Comparison of ENCODE assay signal across 12 cellular contexts in the genomic region with DNA sequence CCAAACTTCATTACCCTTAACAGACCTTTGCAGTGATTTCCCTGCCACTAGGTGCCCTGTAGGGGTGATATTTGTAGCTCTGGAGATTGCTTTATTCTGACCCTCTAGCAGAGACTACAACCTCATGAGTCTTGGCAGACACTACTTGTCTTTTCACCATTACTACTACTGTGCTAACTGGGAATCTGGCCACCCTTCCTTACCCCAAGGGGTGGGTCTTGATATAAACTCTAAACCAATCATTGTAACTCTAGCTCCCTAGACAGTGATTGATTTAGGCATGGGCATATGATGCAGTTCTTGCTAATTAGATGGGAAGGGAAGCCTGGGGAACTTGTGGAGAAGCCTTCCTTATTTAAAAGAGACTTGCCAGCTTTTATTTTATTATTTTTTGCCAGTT. TPM values are rescaled to one million over a fixed set of nuclear protein-coding genes. Genes with fewer than 3 reads are reported as not detected.
DNase-seq lines count a peak whose midpoint lies in the region; ATAC-seq and TF ChIP-seq lines count a peak whose summit lies in the region.
"Had no signal": no experiment of that assay in that cellular context is flagged by ENCODE, and none has a peak within 500 bp of the region (broad histone marks: within the 10 kb centered on the region; RNA-seq: fewer than 3 reads in every experiment).

No MANE protein-coding gene starts in this region.

- H3K27ac Mint-ChIP-seq in activated CD4-positive, alpha-beta T cell treated with anti-CD3 and anti-CD28 coated beads for 36 hours, result peak overlapping the region; percentile 63
- H3K27ac Mint-ChIP-seq in brain, result peak overlapping the region in 3 of 5 experiments; percentile 41 to 85 (median 54)
- H3K27ac Mint-ChIP-seq in nephron, result peak overlapping the region; percentile 34 to 70 (median 55)

- no peaks in the 10 kb centered on the region for H3K27me3 Mint-ChIP-seq in activated CD4-positive, alpha-beta T cell treated with anti-CD3 and anti-CD28 coated beads for 36 hours
- H3K27me3 Mint-ChIP-seq in brain, result peaks cover 3% of the 10 kb centered on the region
- H3K27me3 Mint-ChIP-seq in nephron (ENCODE audit: low read depth), result no peaks in the 10 kb centered on the region

- no peak for DNase-seq in activated CD4-positive, alpha-beta T cell treated with anti-CD3 and anti-CD28 coated beads for 36 hours
- DNase-seq in activated CD4-positive, alpha-beta T cell treated with anti-CD3 and anti-CD28 coated beads for 4 hours, result no peak
- DNase-seq in M059J (ENCODE audit: low read depth) (peak; percentile 18), right lobe of liver (no peak), amniotic stem cell (lab: John Stamatoyannopoulos, UW) (no peak)
- DNase-seq: KG1, NCI-H187, upper lobe of left lung had no signal

- intact Hi-C loops in activated CD4-positive, alpha-beta T cell treated with anti-CD3 and anti-CD28 coated beads for 36 hours (cut with DNase I, micrococcal nuclease), result no loop called here
- intact Hi-C loops in right lobe of liver (cut with DNase I), result no loop called here

- POLR2A ChIA-PET in activated CD4-positive, alpha-beta T cell treated with anti-CD3 and anti-CD28 coated beads for 36 hours (lab: Charles Lee), result interaction anchor here (0.6 kb wide), 2 partner anchors 123 to 248 kb away, joined by 4 to 9 read pairs; no protein-coding TSS in a partner anchor

- H3K27ac ChIP-seq in right lobe of liver, result no peak overlapping the region
- H3K27ac ChIP-seq: upper lobe of left lung had no signal

- peaks cover 26% of the 10 kb centered on the region for H3K36me3 Mint-ChIP-seq in activated CD4-positive, alpha-beta T cell treated with anti-CD3 and anti-CD28 coated beads for 36 hours (ENCODE audit: low read depth)
- H3K36me3 Mint-ChIP-seq in brain, result peaks cover 18% of the 10 kb centered on the region
- peaks cover 11% of the 10 kb centered on the region for H3K36me3 Mint-ChIP-seq in nephron (ENCODE audit: low read depth)

- H3K9me3 Mint-ChIP-seq in activated CD4-positive, alpha-beta T cell treated with anti-CD3 and anti-CD28 coated beads for 36 hours (ENCODE audit: low read depth), result no peaks in the 10 kb centered on the region
- H3K9me3 Mint-ChIP-seq in brain, result no peaks in the 10 kb centered on the region
- H3K9me3 Mint-ChIP-seq in nephron, result no peaks in the 10 kb centered on the region

- no peak for TF ChIP-seq POLR2A in right lobe of liver (IDR thresholded peaks at IDR 0.05)

- H3K27me3 ChIP-seq in right lobe of liver, result no peaks in the 10 kb centered on the region
- H3K27me3 ChIP-seq: upper lobe of left lung had no signal

- peaks cover 0 to 40% (median 15%) of the 10 kb centered on the region in 4 donors for H3K4me1 ChIP-seq in right lobe of liver

- H3K36me3 ChIP-seq in right lobe of liver, result peaks cover 0 to 2% (median 0%) of the 10 kb centered on the region in 4 donors

- peaks cover 61% of the 10 kb centered on the region for H3K4me1 Mint-ChIP-seq in activated CD4-positive, alpha-beta T cell treated with anti-CD3 and anti-CD28 coated beads for 36 hours
- H3K4me1 Mint-ChIP-seq in brain (peaks cover 40% of the 10 kb centered on the region), nephron (peaks cover 31% of the 10 kb centered on the region)

- ATAC-seq in activated CD4-positive, alpha-beta T cell treated with anti-CD3 and anti-CD28 coated beads for 36 hours, result no peak
- no peak for ATAC-seq in right lobe of liver
- no peak for ATAC-seq in HG02588 (IDR thresholded peaks at IDR 0.05; ENCODE audit: unreplicated experiment)

- no peak overlapping the region for H3K4me3 Mint-ChIP-seq in activated CD4-positive, alpha-beta T cell treated with anti-CD3 and anti-CD28 coated beads for 36 hours
- H3K4me3 Mint-ChIP-seq in brain, result peak overlapping the region; percentile 35 to 83 (median 50)
- H3K4me3 Mint-ChIP-seq in nephron, result peak overlapping the region; percentile 55 to 99 (median 60)

- CTCF ChIA-PET in activated CD4-positive, alpha-beta T cell treated with anti-CD3 and anti-CD28 coated beads for 36 hours (lab: Charles Lee), result interaction anchor here (0.9 to 5.5 kb wide), 9 partner anchors 9 to 139 kb away, joined by 3 to 62 read pairs (median 5); partner anchors contain the start of gene TMEM39B

- TF ChIP-seq CTCF in brain (conservative IDR thresholded peaks at IDR 0.05), result no peak
- TF ChIP-seq CTCF in nephron (IDR thresholded peaks at IDR 0.05; ENCODE audit: unreplicated experiment in 3 of 3), result no peak
- no peak for TF ChIP-seq CTCF in right lobe of liver (IDR thresholded peaks at IDR 0.05)

- no peaks in the 10 kb centered on the region for H3K9me3 ChIP-seq in right lobe of liver
- H3K9me3 ChIP-seq: upper lobe of left lung had no signal

- H3K4me3 ChIP-seq in right lobe of liver, result no peak overlapping the region
- H3K4me3 ChIP-seq: skin epidermis, upper lobe of left lung had no signal

RNA-seq across cellular contexts. Expression of gene KPNA6, which starts 3.9 kb away (rescaled TPM):
- 10 to 100 TPM; 70.0 to 78.3 TPM for total RNA-seq in activated CD4-positive, alpha-beta T cell treated with anti-CD3 and anti-CD28 coated beads for 36 hours
- 49.8 and 73.0 TPM in 2 replicates for total RNA-seq in M059J (2014; rRNA removed; shearing (Covaris generic))
- 21.4 TPM for polyA plus RNA-seq in brain (ENCODE audit: insufficient read depth, low read depth, low replicate concordance)
- total RNA-seq in right lobe of liver, result 10 to 100 TPM; 23.4 to 44.6 (median 34.0) TPM

RNA-seq across cellular contexts. Expression of gene TMEM39B, which starts 39.0 kb away (rescaled TPM):
- 10 to 100 TPM; 25.2 to 29.8 TPM for total RNA-seq in activated CD4-positive, alpha-beta T cell treated with anti-CD3 and anti-CD28 coated beads for 36 hours
- total RNA-seq in M059J (2014; rRNA removed; shearing (Covaris generic)), result 13.9 and 16.1 TPM in 2 replicates
- polyA plus RNA-seq in brain (ENCODE audit: insufficient read depth, low read depth, low replicate concordance), result 29.0 TPM
- 10 to 100 TPM in 1 of 6 experiments, 1 to 10 TPM in 5; 4.0 to 10.3 (median 6.3) TPM for total RNA-seq in right lobe of liver
